ENCODE assay signal across 20 cellular contexts in the genomic region with DNA sequence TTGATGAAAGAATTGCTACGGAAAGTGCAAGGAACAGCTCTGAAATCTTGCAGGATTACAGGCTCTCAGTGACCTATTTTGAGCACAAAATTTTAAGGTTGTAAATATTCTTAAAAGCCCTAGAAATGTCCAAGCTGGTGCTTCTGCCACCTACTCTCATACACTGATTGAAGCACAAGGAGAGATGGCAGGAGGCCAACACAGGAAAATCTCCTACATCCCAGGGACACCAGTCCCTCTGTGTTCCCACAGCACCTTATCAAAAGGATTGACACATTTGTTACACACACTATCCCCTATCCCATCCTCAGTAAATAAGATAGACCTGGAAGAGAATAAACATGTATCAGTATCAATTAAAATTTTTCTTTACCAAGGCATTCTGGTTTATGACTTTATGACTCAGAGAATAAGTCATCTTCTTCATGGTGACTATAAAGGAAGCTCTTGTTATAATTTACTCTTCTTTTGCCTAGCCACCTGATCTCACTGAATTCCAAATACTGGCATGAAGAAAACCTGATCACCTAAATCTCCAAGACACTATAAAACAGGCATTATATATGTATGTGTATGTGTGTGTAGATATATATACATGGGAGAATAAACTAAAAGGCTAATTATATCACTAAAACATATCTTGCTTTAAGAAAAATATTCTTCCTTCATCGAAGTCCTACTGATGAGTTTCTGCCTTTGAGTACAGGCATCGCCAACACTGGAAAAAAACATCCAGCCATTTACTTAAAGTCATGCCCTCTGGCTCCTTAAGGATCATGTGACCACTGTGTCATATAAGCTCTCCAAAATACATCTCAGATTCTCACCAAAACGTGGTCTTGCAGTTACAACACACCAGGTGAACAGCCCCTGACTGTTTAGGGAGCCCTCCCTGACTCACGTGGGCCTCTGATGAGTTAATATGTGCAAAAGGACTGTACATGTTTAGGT.
DNase-seq lines count a peak whose midpoint lies in the region; TF ChIP-seq lines count a peak whose summit lies in the region.
"Had no signal": no experiment of that assay in that cellular context is flagged by ENCODE, and none has a peak within 500 bp of the region (broad histone marks: within the 10 kb centered on the region; RNA-seq: fewer than 3 reads in every experiment).

No MANE protein-coding gene starts in this region.

- no peaks in the 10 kb centered on the region for H3K4me1 ChIP-seq in Peyer's patch

- H3K36me3 ChIP-seq in Peyer's patch, result no peaks in the 10 kb centered on the region
- H3K36me3 ChIP-seq: ascending aorta, neutrophil, uterus had no signal

- H3K36me3 Mint-ChIP-seq in mesothelial cell of epicardium, result no peaks in the 10 kb centered on the region
- H3K36me3 Mint-ChIP-seq: stimulated activated memory B cell treated with anti-CD40 and anti-IgM and Interleukin-4, amounts not matched to agents 10 μg/mL and 1 μg/mL and 100 μg/mL, for 72 hours had no signal

- H3K9me3 Mint-ChIP-seq in mesothelial cell of epicardium, result no peaks in the 10 kb centered on the region
- H3K9me3 Mint-ChIP-seq: activated B cell treated with CpG ODN at 0.5 μM for 24 hours, H9 had no signal

- H3K27ac ChIP-seq in Peyer's patch, result no peak overlapping the region
- H3K27ac ChIP-seq: ascending aorta, KMS-11, neutrophil had no signal

- TF ChIP-seq CTCF in mesothelial cell of epicardium (IDR thresholded peaks at IDR 0.05; ENCODE audit: unreplicated experiment), result no peak
- no peak for TF ChIP-seq CTCF in Peyer's patch (IDR thresholded peaks at IDR 0.05)

- no peak overlapping the region for H3K4me3 Mint-ChIP-seq in mesothelial cell of epicardium
- H3K4me3 Mint-ChIP-seq: activated B cell treated with CpG ODN at 0.5 μM for 24 hours; dendritic cell treated with granulocyte-macrophage colony-stimulating factor and Interleukin-4, amounts not matched to agents 40 ng/mL and 50 ng/mL, for 4 days; H9; stimulated activated memory B cell treated with anti-CD40 and anti-IgM and Interleukin-4, amounts not matched to agents 10 μg/mL and 1 μg/mL and 100 μg/mL, for 72 hours had no signal

- H3K27me3 ChIP-seq in Peyer's patch, result no peaks in the 10 kb centered on the region
- H3K27me3 ChIP-seq: ascending aorta, neutrophil, uterus had no signal

- H3K27ac Mint-ChIP-seq in mesothelial cell of epicardium, result peak overlapping the region; percentile 84
- H3K27ac Mint-ChIP-seq: activated B cell treated with CpG ODN at 0.5 μM for 24 hours; dendritic cell treated with granulocyte-macrophage colony-stimulating factor and Interleukin-4, amounts not matched to agents 40 ng/mL and 50 ng/mL, for 4 days; H9; stimulated activated memory B cell treated with anti-CD40 and anti-IgM and Interleukin-4, amounts not matched to agents 10 μg/mL and 1 μg/mL and 100 μg/mL, for 72 hours had no signal

- peaks cover 58% of the 10 kb centered on the region for H3K4me1 Mint-ChIP-seq in mesothelial cell of epicardium
- H3K4me1 Mint-ChIP-seq: activated B cell treated with CpG ODN at 0.5 μM for 24 hours; stimulated activated memory B cell treated with anti-CD40 and anti-IgM and Interleukin-4, amounts not matched to agents 10 μg/mL and 1 μg/mL and 100 μg/mL, for 72 hours had no signal

- H3K27me3 Mint-ChIP-seq in mesothelial cell of epicardium (ENCODE audit: low read depth), result no peaks in the 10 kb centered on the region
- H3K27me3 Mint-ChIP-seq: activated B cell treated with CpG ODN at 0.5 μM for 24 hours; dendritic cell treated with granulocyte-macrophage colony-stimulating factor and Interleukin-4, amounts not matched to agents 40 ng/mL and 50 ng/mL, for 4 days; stimulated activated memory B cell treated with anti-CD40 and anti-IgM and Interleukin-4, amounts not matched to agents 10 μg/mL and 1 μg/mL and 100 μg/mL, for 72 hours had no signal

- no peaks in the 10 kb centered on the region for H3K9me3 ChIP-seq in Peyer's patch
- H3K9me3 ChIP-seq: ascending aorta, neutrophil, uterus had no signal

- no peak overlapping the region for H3K4me3 ChIP-seq in Peyer's patch
- H3K4me3 ChIP-seq: ascending aorta, uterus had no signal

- no peak for TF ChIP-seq POLR2A in Peyer's patch (IDR thresholded peaks at IDR 0.05)

- DNase-seq in EH (ENCODE audit: low read depth), result peak; percentile 71
- peak; percentile 23 for DNase-seq in LoVo (ENCODE audit: low spot score)
- DNase-seq in dermis blood vessel endothelial cell, result peak; percentile 10
- no peak for DNase-seq in mesothelial cell of epicardium (ENCODE audit: low spot score in 2 of 2, unreplicated experiment in 2 of 2)
- DNase-seq in NCI-H1048 (lab: John Stamatoyannopoulos, UW), result no peak
- DNase-seq in Peyer's patch, result no peak
- no peak for DNase-seq in NCI-H69 (lab: John Stamatoyannopoulos, UW)
- no peak for DNase-seq in T-helper 9 cell
- DNase-seq: activated B cell treated with CpG ODN at 0.5 μM for 24 hours; activated CD8-positive, alpha-beta memory T cell treated with anti-CD3 and anti-CD28 coated beads for 24 hours; activated effector memory CD4-positive, alpha-beta T cell treated with Interleukin-2 at 50 U/mL for 16 hours; DMS53; H9; NCI-H146; uterus had no signal

Comparison
In these comparisons a context has a peak if more than half of its experiments do, and no peak if none do; other contexts are left out.
1. DNase-seq: peak in EH (single experiment), LoVo (single experiment) and dermis blood vessel endothelial cell (single experiment); none in mesothelial cell of epicardium (0 of 2), NCI-H1048 (single experiment), Peyer's patch (0 of 3), NCI-H69 (single experiment) and T-helper 9 cell (single experiment).